12 cellular contexts compared by ENCODE assay signal in the genomic region with DNA sequence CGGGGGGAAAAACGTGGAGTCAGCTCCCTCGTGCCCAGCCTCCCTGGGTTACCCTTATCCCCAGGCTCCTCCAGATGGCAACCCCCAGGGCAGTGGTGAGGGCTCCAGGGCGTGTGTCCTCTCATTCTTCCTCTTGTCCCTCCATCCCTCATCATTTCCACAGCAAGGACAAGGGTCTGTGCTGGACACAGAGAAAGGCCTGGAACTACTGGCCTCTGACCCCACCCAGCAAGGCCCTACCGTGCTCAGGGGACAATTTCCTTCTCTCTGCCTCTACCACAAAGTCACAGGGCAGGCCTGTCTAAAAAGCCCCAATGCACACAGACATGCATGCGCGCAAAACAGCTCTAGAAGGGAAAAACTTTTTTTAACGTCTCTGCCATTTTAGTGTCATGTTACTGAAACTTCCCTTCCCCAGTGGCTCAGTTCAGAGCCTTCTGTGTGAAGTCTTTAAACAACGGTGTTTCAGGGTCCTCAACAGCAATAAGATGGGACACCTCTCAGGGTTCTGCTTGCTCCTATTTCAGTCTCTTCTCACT. TPM values are rescaled to one million over a fixed set of nuclear protein-coding genes. Genes with fewer than 3 reads are reported as not detected.
A peak's percentile ranks its signal among the peaks of the same experiment; 100 is the strongest.
DNase-seq lines count a peak whose midpoint lies in the region; ATAC-seq and TF ChIP-seq lines count a peak whose summit lies in the region.
"Had no signal": no experiment of that assay in that cellular context is flagged by ENCODE, and none has a peak within 500 bp of the region (broad histone marks: within the 10 kb centered on the region; RNA-seq: fewer than 3 reads in every experiment).

No MANE protein-coding gene starts in this region.

- peaks cover 78% of the 10 kb centered on the region for H3K4me1 ChIP-seq in BLaER1

- H3K4me3 Mint-ChIP-seq in activated naive CD8-positive, alpha-beta T cell treated with anti-CD3 and anti-CD28 coated beads, Interleukin-2, amount 10 ng/mL, durations not matched to agents 7 days and 5 days = peak overlapping the region; percentile 85
- peak overlapping the region; percentile 92 for H3K4me3 Mint-ChIP-seq in natural killer cell

- TF ChIP-seq CTCF in GM20000 (IDR thresholded peaks at IDR 0.05; ENCODE audit: extremely low read depth, missing control alignments) = no peak
- no peak for TF ChIP-seq CTCF in natural killer cell (IDR thresholded peaks at IDR 0.05)
- no peak for TF ChIP-seq CTCF in GM13976 (IDR thresholded peaks at IDR 0.05; ENCODE audit: borderline replicate concordance, control extremely low read depth, extremely low read depth, insufficient read depth, missing control alignments)

- H4K20me1 ChIP-seq in BLaER1 = peaks cover 78% of the 10 kb centered on the region

- peak overlapping the region; percentile 92 for H3K27ac Mint-ChIP-seq in activated naive CD8-positive, alpha-beta T cell treated with anti-CD3 and anti-CD28 coated beads, Interleukin-2, amount 10 ng/mL, durations not matched to agents 7 days and 5 days
- H3K27ac Mint-ChIP-seq in natural killer cell = peak overlapping the region; percentile 89 to 97

- in situ Hi-C loops in GM13976 (cut with MboI; ENCODE audit: low sequenced_read_pairs, unreplicated experiment) = no loop called here

- POLR2A ChIA-PET in activated naive CD8-positive, alpha-beta T cell treated with anti-CD3 and anti-CD28 coated beads, Interleukin-2, amount 10 ng/mL, durations not matched to agents 7 days and 5 days (lab: Charles Lee) = interaction anchor here (4.3 kb wide), 1 partner anchor 11 kb away, joined by 111 read pairs; a partner anchor contains a TSS

- H3K27me3 Mint-ChIP-seq in activated naive CD8-positive, alpha-beta T cell treated with anti-CD3 and anti-CD28 coated beads, Interleukin-2, amount 10 ng/mL, durations not matched to agents 7 days and 5 days = no peaks in the 10 kb centered on the region
- H3K27me3 Mint-ChIP-seq in natural killer cell (ENCODE audit: low read depth in 2 of 2) = no peaks in the 10 kb centered on the region

- ATAC-seq in activated naive CD8-positive, alpha-beta T cell treated with anti-CD3 and anti-CD28 coated beads, Interleukin-2, amount 10 ng/mL, durations not matched to agents 7 days and 5 days (ENCODE audit: low read depth) = no peak
- ATAC-seq in natural killer cell (no peak), GM21825 (IDR thresholded peaks at IDR 0.05; ENCODE audit: unreplicated experiment) (no peak), HG03520 (IDR thresholded peaks at IDR 0.05; ENCODE audit: unreplicated experiment) (no peak), GM21717 (IDR thresholded peaks at IDR 0.05; ENCODE audit: unreplicated experiment) (no peak)

- peaks cover 22% of the 10 kb centered on the region for H3K36me3 Mint-ChIP-seq in activated naive CD8-positive, alpha-beta T cell treated with anti-CD3 and anti-CD28 coated beads, Interleukin-2, amount 10 ng/mL, durations not matched to agents 7 days and 5 days
- no peaks in the 10 kb centered on the region for H3K36me3 Mint-ChIP-seq in natural killer cell

- intact Hi-C loops in natural killer cell (cut with micrococcal nuclease) = no loop called here

- peak overlapping the region; percentile 88; the same call in 1 of the 2 replicates for H3K27ac ChIP-seq in BLaER1

- DNase-seq in GM20000 (ENCODE audit: low spot score) (peak; percentile 40), natural killer cell (no peak), GM13976 (ENCODE audit: low spot score) (no peak)
- no peak for DNase-seq in activated naive CD8-positive, alpha-beta T cell treated with anti-CD3 and anti-CD28 coated beads, Interleukin-2, amount 10 ng/mL, durations not matched to agents 7 days and 5 days
- DNase-seq: activated CD4-positive, CD25-positive, alpha-beta regulatory T cell treated with anti-CD3 and anti-CD28 coated beads, Interleukin-2, amount 50 U/mL, for 72 hours; NCI-H1436 treated with DMSO at 0.1 percent for 48 hours had no signal

- H3K9me3 ChIP-seq in BLaER1 = no peaks in the 10 kb centered on the region
- H3K9me3 ChIP-seq: thoracic aorta had no signal

- H3K4me3 ChIP-seq in BLaER1 = no peak overlapping the region

- no peak overlapping the region for H3K9ac ChIP-seq in BLaER1

- H3K36me3 ChIP-seq in BLaER1 = peaks cover 71% of the 10 kb centered on the region

- peak overlapping the region; percentile 99 for H3K4me2 ChIP-seq in BLaER1

- peaks cover 54% of the 10 kb centered on the region for H3K4me1 Mint-ChIP-seq in activated naive CD8-positive, alpha-beta T cell treated with anti-CD3 and anti-CD28 coated beads, Interleukin-2, amount 10 ng/mL, durations not matched to agents 7 days and 5 days
- peaks cover 45 to 70% of the 10 kb centered on the region in 2 donors for H3K4me1 Mint-ChIP-seq in natural killer cell

- H3K27me3 ChIP-seq in BLaER1 = no peaks in the 10 kb centered on the region

- H3K9me3 Mint-ChIP-seq in activated naive CD8-positive, alpha-beta T cell treated with anti-CD3 and anti-CD28 coated beads, Interleukin-2, amount 10 ng/mL, durations not matched to agents 7 days and 5 days = no peaks in the 10 kb centered on the region
- no peaks in the 10 kb centered on the region for H3K9me3 Mint-ChIP-seq in natural killer cell

RNA-seq across cellular contexts. Expression of a gene that starts 1.1 kb away (rescaled TPM):
- 10 to 100 TPM; 28.4 TPM for total RNA-seq in activated naive CD8-positive, alpha-beta T cell treated with anti-CD3 and anti-CD28 coated beads, Interleukin-2, amount 10 ng/mL, durations not matched to agents 7 days and 5 days
- 10 to 100 TPM; 20.9 to 27.7 (median 26.8) TPM for total RNA-seq in natural killer cell

RNA-seq across cellular contexts. Expression of a gene that starts 7.0 kb away (rescaled TPM):
- 10 to 100 TPM; 14.0 to 14.3 TPM for total RNA-seq in activated naive CD8-positive, alpha-beta T cell treated with anti-CD3 and anti-CD28 coated beads, Interleukin-2, amount 10 ng/mL, durations not matched to agents 7 days and 5 days
- total RNA-seq in natural killer cell = 10 to 100 TPM; 44.9 to 61.5 (median 56.4) TPM

RNA-seq across cellular contexts. Expression of a gene that starts 11.5 kb away (rescaled TPM):
- 100 to 1,000 TPM; 453 to 466 TPM for total RNA-seq in activated naive CD8-positive, alpha-beta T cell treated with anti-CD3 and anti-CD28 coated beads, Interleukin-2, amount 10 ng/mL, durations not matched to agents 7 days and 5 days
- 100 to 1,000 TPM; 256 to 372 (median 308) TPM for total RNA-seq in natural killer cell

RNA-seq across cellular contexts. Expression of a gene that starts 11.9 kb away (rescaled TPM):
- total RNA-seq in activated naive CD8-positive, alpha-beta T cell treated with anti-CD3 and anti-CD28 coated beads, Interleukin-2, amount 10 ng/mL, durations not matched to agents 7 days and 5 days = not detected
- total RNA-seq in natural killer cell = not detected
- total RNA-seq: bronchial epithelial cell, thoracic aorta had no signal

RNA-seq across cellular contexts. Expression of a gene that starts 35.0 kb away (rescaled TPM):
- total RNA-seq in activated naive CD8-positive, alpha-beta T cell treated with anti-CD3 and anti-CD28 coated beads, Interleukin-2, amount 10 ng/mL, durations not matched to agents 7 days and 5 days = 10 to 100 TPM; 22.5 to 24.0 TPM
- 1 to 10 TPM; 2.2 to 5.5 (median 5.2) TPM for total RNA-seq in natural killer cell
